ENCODE assay signal across 8 cellular contexts in genomic region chr16:67843343-67843765, GRCh38. TPM values are rescaled to one million over a fixed set of nuclear protein-coding genes. Genes with fewer than 3 reads are reported as not detected.
DNase-seq lines count a peak whose midpoint lies in the region; ATAC-seq and TF ChIP-seq lines count a peak whose summit lies in the region.

No MANE protein-coding gene starts in this region.

- H3K27me3 Mint-ChIP-seq in stimulated activated naive CD8-positive, alpha-beta T cell treated with anti-CD3 and anti-CD28 coated beads, Interleukin-15, Interleukin-2, amounts not matched to agents 100 ng/mL and 50 ng/mL, for 24 hours: no peaks in the 10 kb centered on the region

- WGBS in lung, 2 donors: 9 to 15% methylated on average over 11 of the region's 11 CpGs
- 2 to 8% methylated on average over 11 of the region's 11 CpGs for WGBS in aorta, 2 donors

- H3K9me3 ChIP-seq in lung (ENCODE audit: control insufficient read depth in 2 of 2, insufficient read depth in 1 of 2, low read length in 1 of 2) (no peaks in the 10 kb centered on the region), aorta (ENCODE audit: control insufficient read depth, low read length) (no peaks in the 10 kb centered on the region)

- H3K4me3 Mint-ChIP-seq in stimulated activated naive CD8-positive, alpha-beta T cell treated with anti-CD3 and anti-CD28 coated beads, Interleukin-15, Interleukin-2, amounts not matched to agents 100 ng/mL and 50 ng/mL, for 24 hours: peak overlapping the region; percentile 95

- peak overlapping the region; percentile 89 for H3K27ac Mint-ChIP-seq in stimulated activated naive CD8-positive, alpha-beta T cell treated with anti-CD3 and anti-CD28 coated beads, Interleukin-15, Interleukin-2, amounts not matched to agents 100 ng/mL and 50 ng/mL, for 24 hours

- H3K27ac ChIP-seq in lung (ENCODE audit: low read depth in 1 of 2, low read length in 1 of 2) (peak overlapping the region; percentile 43 to 95), aorta (ENCODE audit: low read depth in 1 of 2, low read length in 2 of 2) (peak overlapping the region in 1 of 2 donors; percentile 97)

- no peak for DNase-seq in stimulated activated naive CD8-positive, alpha-beta T cell treated with anti-CD3 and anti-CD28 coated beads, Interleukin-15, Interleukin-2, amounts not matched to agents 100 U/mL and 50 U/mL, for 24 hours
- DNase-seq in astrocyte of the spinal cord (ENCODE audit: low read depth, low spot score) (no peak), lung (ENCODE audit: low spot score) (no peak), aorta (no peak), NCI-H748 treated with DMSO at 0.1 percent for 48 hours (lab: John Stamatoyannopoulos, UW) (no peak), NCI-H2227 treated with DMSO at 0.1 percent for 48 hours (lab: John Stamatoyannopoulos, UW) (no peak)

- H3K27me3 ChIP-seq in lung (ENCODE audit: control insufficient read depth, insufficient read depth): no peaks in the 10 kb centered on the region
- H3K27me3 ChIP-seq in aorta (ENCODE audit: control insufficient read depth in 1 of 2, insufficient read depth in 2 of 2, low read length in 1 of 2): no peaks in the 10 kb centered on the region

- peaks cover 45% of the 10 kb centered on the region for H3K4me1 Mint-ChIP-seq in stimulated activated naive CD8-positive, alpha-beta T cell treated with anti-CD3 and anti-CD28 coated beads, Interleukin-15, Interleukin-2, amounts not matched to agents 100 ng/mL and 50 ng/mL, for 24 hours (ENCODE audit: low read depth)

- no peaks in the 10 kb centered on the region for H3K9me3 Mint-ChIP-seq in stimulated activated naive CD8-positive, alpha-beta T cell treated with anti-CD3 and anti-CD28 coated beads, Interleukin-15, Interleukin-2, amounts not matched to agents 100 ng/mL and 50 ng/mL, for 24 hours

- H3K4me1 ChIP-seq in lung (ENCODE audit: control insufficient read depth in 2 of 2, insufficient read depth in 2 of 2, low read length in 2 of 2) (peaks cover 20% of the 10 kb centered on the region in 2 donors), aorta (ENCODE audit: control insufficient read depth in 1 of 2, insufficient read depth in 2 of 2, low read length in 2 of 2) (peaks cover 0 to 5% of the 10 kb centered on the region in 2 donors)

- H3K36me3 ChIP-seq in lung (ENCODE audit: control insufficient read depth in 2 of 2, insufficient read depth in 2 of 2, low read length in 2 of 2) (no peaks in the 10 kb centered on the region), aorta (ENCODE audit: control insufficient read depth in 1 of 2, insufficient read depth in 2 of 2, low read length in 1 of 2) (no peaks in the 10 kb centered on the region)

- in situ Hi-C loops in astrocyte of the spinal cord (cut with HindIII; ENCODE audit: low sequenced_read_pairs): no loop called here

- no peak for ATAC-seq in stimulated activated naive CD8-positive, alpha-beta T cell treated with anti-CD3 and anti-CD28 coated beads, Interleukin-15, Interleukin-2, amounts not matched to agents 100 U/mL and 50 U/mL, for 24 hours
- no peak for ATAC-seq in lung (ENCODE audit: insufficient read depth, low FRiP score)
- ATAC-seq in aorta (ENCODE audit: low FRiP score): no peak
- ATAC-seq in GM21390 (IDR thresholded peaks at IDR 0.05; ENCODE audit: unreplicated experiment): no peak

- intact Hi-C loops in aorta (cut with DNase I): loop anchor here (2.0 to 5.0 kb wide), 3 partner anchors 36 to 49 kb away; partner anchors contain the start of genes NRN1L (in 1 of the 2), PSKH1 (in 1 of the 2), RANBP10 (in 1 of the 2) and TSNAXIP1 (in 1 of the 2)

- peaks cover 3% of the 10 kb centered on the region for H3K36me3 Mint-ChIP-seq in stimulated activated naive CD8-positive, alpha-beta T cell treated with anti-CD3 and anti-CD28 coated beads, Interleukin-15, Interleukin-2, amounts not matched to agents 100 ng/mL and 50 ng/mL, for 24 hours (ENCODE audit: low read depth)

- peak overlapping the region; percentile 90 for H3K4me3 ChIP-seq in astrocyte of the spinal cord (ENCODE audit: low read depth, low read length)
- H3K4me3 ChIP-seq in lung: peak overlapping the region; percentile 55
- H3K4me3 ChIP-seq in aorta (ENCODE audit: low read length in 2 of 2): peak overlapping the region; percentile 50 to 81

- no peak for TF ChIP-seq CTCF in astrocyte of the spinal cord (IDR thresholded peaks at IDR 0.05; ENCODE audit: low read depth, low read length)
- no peak for TF ChIP-seq CTCF in lung (IDR thresholded peaks at IDR 0.05; ENCODE audit: control extremely low read depth, extremely low read depth)

RNA-seq across cellular contexts. Expression of gene THAP11, which starts 1.2 kb away (rescaled TPM):
- total RNA-seq in lung (10 to 100 TPM; 27.8 to 31.1 TPM), aorta (10 to 100 TPM; 21.5 to 24.7 TPM)
- polyA plus RNA-seq in lung (10 to 100 TPM in 1 of 2 donors, 1 to 10 TPM in 1; 9.6 to 21.5 TPM), aorta (10 to 100 TPM; 18.0 to 18.6 TPM)

RNA-seq across cellular contexts. Expression of gene NUTF2, which starts 3.4 kb away (rescaled TPM):
- total RNA-seq in lung (10 to 100 TPM; 49.7 to 98.9 TPM), aorta (10 to 100 TPM; 80.7 to 88.2 TPM)
- polyA plus RNA-seq in lung (100 to 1,000 TPM; 104 to 164 TPM), aorta (100 to 1,000 TPM in 1 of 2 donors, 10 to 100 TPM in 1; 95.4 to 130 TPM)

RNA-seq across cellular contexts. Expression of gene CENPT, which starts 4.1 kb away (rescaled TPM):
- 10 to 100 TPM; 28.5 to 35.4 TPM for total RNA-seq in lung
- polyA plus RNA-seq in lung: 10 to 100 TPM; 30.6 to 47.5 TPM
- total RNA-seq in aorta: 10 to 100 TPM; 39.8 to 57.9 TPM
- 100 to 1,000 TPM in 1 of 2 donors, 10 to 100 TPM in 1; 28.3 to 168 TPM for polyA plus RNA-seq in aorta

RNA-seq across cellular contexts. Expression of gene EDC4, which starts 29.5 kb away (rescaled TPM):
- total RNA-seq in lung: 10 to 100 TPM; 41.9 to 60.5 TPM
- 10 to 100 TPM; 33.5 to 37.0 TPM for polyA plus RNA-seq in lung
- total RNA-seq in aorta: 10 to 100 TPM; 46.9 to 53.2 TPM
- 10 to 100 TPM; 14.4 to 66.4 TPM for polyA plus RNA-seq in aorta

RNA-seq across cellular contexts. Expression of gene TSNAXIP1, which starts 36.7 kb away (rescaled TPM):
- total RNA-seq in lung: 1 to 10 TPM; 5.0 to 8.7 TPM
- 1 to 10 TPM; 4.1 to 5.0 TPM for polyA plus RNA-seq in lung
- total RNA-seq in aorta: 1 to 10 TPM in 1 of 2 donors, under 1 TPM in 1; 0.84 to 1.1 TPM
- polyA plus RNA-seq in aorta: 1 to 10 TPM in 1 of 2 donors, not detected in 1; 7.3 TPM
